ENCODE assay signal across 9 cellular contexts in the genomic region with DNA sequence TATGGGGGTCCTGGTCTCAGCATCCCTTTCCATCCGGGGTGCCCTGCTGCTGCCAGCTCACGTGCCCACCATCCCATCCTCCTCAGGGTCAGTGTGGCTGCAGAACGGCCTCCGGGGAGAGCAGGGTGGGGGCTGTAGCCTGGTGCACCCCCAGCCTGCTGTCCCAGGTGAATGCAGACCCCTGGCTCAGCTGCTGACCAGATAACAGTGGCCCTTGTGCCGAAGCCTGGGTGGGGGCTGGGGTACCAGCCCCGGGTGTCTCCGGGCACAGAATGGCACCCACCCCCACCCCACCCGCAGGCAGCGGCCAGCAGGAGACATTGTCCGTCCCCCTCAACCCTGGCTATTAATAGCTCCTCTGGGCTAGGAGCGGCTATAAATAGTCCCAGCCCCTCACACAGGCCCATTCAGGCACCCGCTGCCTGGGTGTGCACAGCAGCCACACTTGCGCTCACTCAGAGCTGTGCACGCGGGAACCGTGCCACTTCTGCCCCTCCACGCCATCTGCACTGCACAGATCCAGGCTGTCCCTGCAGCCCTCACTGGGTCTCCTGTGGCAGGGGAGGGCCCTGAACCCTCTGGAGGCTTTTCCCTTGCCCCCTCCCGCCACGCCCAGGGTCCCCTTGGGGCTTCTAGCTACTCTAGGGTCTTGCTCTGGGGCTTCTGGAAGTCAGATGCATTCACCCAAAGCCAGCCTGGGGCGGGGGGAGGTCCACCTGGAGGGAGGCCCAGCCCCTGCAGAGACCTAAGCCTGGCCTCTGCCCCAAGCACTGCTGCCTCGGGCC. TPM values are rescaled to one million over a fixed set of nuclear protein-coding genes. Genes with fewer than 3 reads are reported as not detected.
A peak's percentile ranks its signal among the peaks of the same experiment; 100 is the strongest.
DNase-seq lines count a peak whose midpoint lies in the region; ATAC-seq, FAIRE-seq and TF ChIP-seq lines count a peak whose summit lies in the region.
"Had no signal": no experiment of that assay in that cellular context is flagged by ENCODE, and none has a peak within 500 bp of the region (broad histone marks: within the 10 kb centered on the region; RNA-seq: fewer than 3 reads in every experiment).

No MANE protein-coding gene starts in this region.

- 78 to 79% methylated on average over 19 to 21 of the region's 21 CpGs for WGBS in pancreas, 2 donors
- WGBS in aorta, 2 donors: 22 to 27% methylated on average over 21 of the region's 21 CpGs

- peak overlapping the region; percentile 72 for H3K27ac Mint-ChIP-seq in Calu3 (ENCODE audit: unreplicated experiment)

- no peak for FAIRE-seq in pancreas (lab: Jason Lieb, UNC)
- FAIRE-seq: keratinocyte had no signal

- peak overlapping the region; percentile 43 for H3K4me3 Mint-ChIP-seq in Calu3 (ENCODE audit: low read depth, unreplicated experiment)

- DNase-seq in Calu3 (no peak), cardiac septum (ENCODE audit: low spot score) (peak; percentile 82), pancreas (peak in 5 of 6 donors; percentile 25 to 75 (median 44)), aorta (no peak), PC-3 (no peak), GM13976 (ENCODE audit: low spot score) (no peak), BE2C (no peak)

- no peak overlapping the region for H2AFZ ChIP-seq in PC-3 (ENCODE audit: low read length)

- H3K27me3 ChIP-seq in pancreas (no peaks in the 10 kb centered on the region), aorta (ENCODE audit: control insufficient read depth in 1 of 2, insufficient read depth in 2 of 2, low read length in 1 of 2) (no peaks in the 10 kb centered on the region), PC-3 (ENCODE audit: low read length) (no peaks in the 10 kb centered on the region), BE2C (no peaks in the 10 kb centered on the region)

- no peak overlapping the region for H3K9ac ChIP-seq in PC-3 (ENCODE audit: low read length)

- TF ChIP-seq CTCF in Calu3 (IDR thresholded peaks at IDR 0.05; ENCODE audit: unreplicated experiment): no peak
- TF ChIP-seq CTCF in VCaP (conservative IDR thresholded peaks at IDR 0.05): no peak
- TF ChIP-seq CTCF in pancreas (IDR thresholded peaks at IDR 0.05): no peak
- no peak for TF ChIP-seq CTCF in PC-3 (conservative IDR thresholded peaks at IDR 0.05; ENCODE audit: low read depth, low read length)
- TF ChIP-seq CTCF in GM13976 (IDR thresholded peaks at IDR 0.05; ENCODE audit: borderline replicate concordance, control extremely low read depth, extremely low read depth, insufficient read depth, missing control alignments): no peak
- no peak for TF ChIP-seq CTCF in BE2C (IDR thresholded peaks at IDR 0.05; ENCODE audit: low read depth, low read length)

- POLR2A ChIA-PET in PC-3 (lab: Charles Lee; ENCODE audit: unreplicated experiment): no interaction called here

- peaks cover 14 to 23% (median 19%) of the 10 kb centered on the region in 3 donors for H3K4me1 ChIP-seq in pancreas
- peaks cover 1 to 2% of the 10 kb centered on the region in 2 donors for H3K4me1 ChIP-seq in aorta (ENCODE audit: control insufficient read depth in 1 of 2, insufficient read depth in 2 of 2, low read length in 2 of 2)
- peaks cover 13% of the 10 kb centered on the region for H3K4me1 ChIP-seq in PC-3 (ENCODE audit: insufficient read depth, low read length)
- peaks cover 25% of the 10 kb centered on the region for H3K4me1 ChIP-seq in BE2C

- no TSS peak for BruUV-seq in Calu3 (replicated peaks; lab: Mats Ljungman, UMichigan)
- no TSS peak for BruUV-seq in PC-3 (replicated peaks; lab: Mats Ljungman, UMichigan)

- H3F3A ChIP-seq in PC-3 (ENCODE audit: low read length, unreplicated experiment): no peaks in the 10 kb centered on the region

- H3K36me3 ChIP-seq in pancreas (no peaks in the 10 kb centered on the region), aorta (ENCODE audit: control insufficient read depth in 1 of 2, insufficient read depth in 2 of 2, low read length in 1 of 2) (no peaks in the 10 kb centered on the region), PC-3 (ENCODE audit: low read depth, low read length) (no peaks in the 10 kb centered on the region), BE2C (no peaks in the 10 kb centered on the region)

- H3K27me3 Mint-ChIP-seq in Calu3 (ENCODE audit: unreplicated experiment): no peaks in the 10 kb centered on the region

- intact Hi-C loops in Calu3 (cut with micrococcal nuclease; ENCODE audit: unreplicated experiment) (loop anchor here (10.0 kb wide), 1 partner anchor 208 kb away; no protein-coding TSS in a partner anchor), cardiac septum (cut with DNase I) (loop anchor here (2.0 to 10.0 kb wide), 3 partner anchors 24 to 268 kb away; a partner anchor contains a TSS), pancreas (cut with DNase I) (no loop called here), aorta (cut with DNase I) (loop anchor here in 1 of 2 donors (2.0 kb wide), 2 partner anchors 22 to 34 kb away; no protein-coding TSS in a partner anchor), PC-3 (cut with micrococcal nuclease) (loop anchor here (1.0 kb wide), 1 partner anchor 22 kb away; no protein-coding TSS in a partner anchor)

- no peaks in the 10 kb centered on the region for H3K9me3 ChIP-seq in pancreas
- H3K9me3 ChIP-seq in aorta (ENCODE audit: control insufficient read depth, low read length): no peaks in the 10 kb centered on the region
- no peaks in the 10 kb centered on the region for H3K9me3 ChIP-seq in PC-3 (ENCODE audit: low read length)
- H3K9me3 ChIP-seq in BE2C: no peaks in the 10 kb centered on the region

- peaks cover 16% of the 10 kb centered on the region for H3K4me1 Mint-ChIP-seq in Calu3 (ENCODE audit: low read depth, unreplicated experiment)

- peak overlapping the region; percentile 64; the same call in 1 of the 2 replicates for H3K27ac ChIP-seq in VCaP
- peak overlapping the region; percentile 42 to 95 (median 76) for H3K27ac ChIP-seq in pancreas
- H3K27ac ChIP-seq in aorta (ENCODE audit: low read depth in 1 of 2, low read length in 2 of 2): no peak overlapping the region
- H3K27ac ChIP-seq in PC-3 (ENCODE audit: low read length): no peak overlapping the region

- no peak overlapping the region for H3K4me2 ChIP-seq in PC-3 (ENCODE audit: low read length)

- H3K36me3 Mint-ChIP-seq in Calu3 (ENCODE audit: insufficient read depth, unreplicated experiment): peaks cover 29% of the 10 kb centered on the region

- no peak for ATAC-seq in pancreas
- ATAC-seq in aorta (ENCODE audit: low FRiP score): no peak
- ATAC-seq in PC-3: no peak

- CTCF ChIA-PET in Calu3 (lab: Charles Lee) (interaction anchor here (0.6 to 3.0 kb wide), 2 partner anchors 15 to 30 kb away, joined by 5 to 30 read pairs; no protein-coding TSS in a partner anchor), PC-3 (lab: Charles Lee) (no interaction called here)

- no peaks in the 10 kb centered on the region for H3K9me2 ChIP-seq in PC-3 (replicated peaks; ENCODE audit: low read length)

- H3K4me3 ChIP-seq in pancreas (no peak overlapping the region), aorta (ENCODE audit: low read length in 2 of 2) (no peak overlapping the region), PC-3 (ENCODE audit: low read length) (no peak overlapping the region), BE2C (ENCODE audit: low read depth, low read length) (no peak overlapping the region)

- in situ Hi-C loops in GM13976 (cut with MboI; ENCODE audit: low sequenced_read_pairs, unreplicated experiment): no loop called here

- no peaks in the 10 kb centered on the region for H3K9me3 Mint-ChIP-seq in Calu3 (ENCODE audit: low read depth, unreplicated experiment)

- no peaks in the 10 kb centered on the region for H4K20me1 ChIP-seq in PC-3 (ENCODE audit: low read length)

- H3K79me2 ChIP-seq in PC-3 (ENCODE audit: low read length): no peaks in the 10 kb centered on the region

RNA-seq across cellular contexts. Expression of a gene that starts 18.7 kb away (rescaled TPM):
- total RNA-seq in Calu3 (2022) (57.8 and 64.6 TPM in 2 replicates), cardiac septum (32.9 TPM), pancreas (10 to 100 TPM; 37.2 to 61.9 (median 54.1) TPM), aorta (10 to 100 TPM; 31.2 to 41.6 TPM), PC-3 (2014; rRNA removed) (71.3 and 85.6 TPM in 2 replicates)
- polyA plus RNA-seq in pancreas (10 to 100 TPM; 51.1 to 56.4 TPM), aorta (10 to 100 TPM; 12.6 to 43.5 TPM)
- polyA plus RNA-seq in BE2C (2012; ENCODE audit: insufficient read depth, insufficient read length, low read depth): 33.2 TPM

RNA-seq across cellular contexts. Expression of a gene that starts 18.9 kb away (rescaled TPM):
- total RNA-seq in Calu3 (2022) (25.4 and 27.0 TPM in 2 replicates), cardiac septum (14.3 TPM), pancreas (10 to 100 TPM in 4 of 6 donors, 1 to 10 TPM in 2; 7.4 to 13.1 (median 12.1) TPM), aorta (10 to 100 TPM; 13.7 to 18.7 TPM), PC-3 (2014; rRNA removed) (10.7 and 12.1 TPM in 2 replicates)
- polyA plus RNA-seq in pancreas (1 to 10 TPM; 7.1 to 8.6 TPM), aorta (10 to 100 TPM in 1 of 2 donors, 1 to 10 TPM in 1; 3.0 to 13.4 TPM)
- 36.3 TPM for polyA plus RNA-seq in BE2C (2012; ENCODE audit: insufficient read depth, insufficient read length, low read depth)

RNA-seq across cellular contexts. Expression of a gene that starts 23.4 kb away (rescaled TPM):
- total RNA-seq in Calu3 (2022): 86.3 and 97.3 TPM in 2 replicates
- total RNA-seq in cardiac septum: 31.3 TPM
- total RNA-seq in pancreas: 10 to 100 TPM; 25.8 to 90.1 (median 33.1) TPM
- polyA plus RNA-seq in pancreas: 10 to 100 TPM; 55.3 to 82.7 TPM
- 10 to 100 TPM; 41.4 to 74.9 TPM for total RNA-seq in aorta
- 10 to 100 TPM; 11.0 to 16.0 TPM for polyA plus RNA-seq in aorta
- 61.7 and 72.8 TPM in 2 replicates for total RNA-seq in PC-3 (2014; rRNA removed)
- 286 TPM for polyA plus RNA-seq in BE2C (2012; ENCODE audit: insufficient read depth, insufficient read length, low read depth)

Comparison
In these comparisons a context has a peak if more than half of its experiments do, and no peak if none do; other contexts are left out.
1. DNase-seq: peak in cardiac septum (single experiment) and pancreas (5 of 6); none in Calu3 (single experiment), aorta (0 of 2), PC-3 (single experiment), GM13976 (single experiment) and BE2C (single experiment).
2. H3K27ac ChIP-seq: peak in VCaP (single experiment) and pancreas (4 of 4); none in aorta (0 of 2) and PC-3 (single experiment).
3. intact Hi-C loops: an anchor here in Calu3 (10.0 kb wide), cardiac septum (2.0 to 10.0 kb wide) and PC-3 (1.0 kb wide); none called in pancreas.